ENCODE assay signal across 3 cellular contexts in the genomic region with DNA sequence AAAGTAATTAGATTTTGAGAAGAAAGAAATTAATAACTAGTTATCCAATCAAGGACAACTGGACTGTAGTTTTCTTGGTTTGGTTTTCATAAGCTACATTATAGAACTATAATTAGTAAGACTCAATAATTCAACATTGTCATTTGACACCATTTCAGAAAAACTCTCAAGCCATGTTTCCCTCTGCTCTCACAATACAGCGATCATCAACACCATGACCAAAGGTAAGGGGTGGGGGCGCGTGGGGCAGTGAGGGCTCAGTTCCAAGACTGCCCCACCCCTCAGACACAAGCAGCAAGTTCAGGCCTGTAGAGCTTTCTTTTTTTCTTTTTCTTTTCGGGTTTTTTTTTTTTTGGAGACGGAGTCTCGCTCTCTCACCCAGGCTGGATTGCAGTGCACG.
TF ChIP-seq lines count a peak whose summit lies in the region.

No MANE protein-coding gene starts in this region.

TF ChIP-seq in liver, 16 proteins besides CTCF, POLR2A, EP300 and RAD21:
- TF ChIP-seq, protein P1, sequence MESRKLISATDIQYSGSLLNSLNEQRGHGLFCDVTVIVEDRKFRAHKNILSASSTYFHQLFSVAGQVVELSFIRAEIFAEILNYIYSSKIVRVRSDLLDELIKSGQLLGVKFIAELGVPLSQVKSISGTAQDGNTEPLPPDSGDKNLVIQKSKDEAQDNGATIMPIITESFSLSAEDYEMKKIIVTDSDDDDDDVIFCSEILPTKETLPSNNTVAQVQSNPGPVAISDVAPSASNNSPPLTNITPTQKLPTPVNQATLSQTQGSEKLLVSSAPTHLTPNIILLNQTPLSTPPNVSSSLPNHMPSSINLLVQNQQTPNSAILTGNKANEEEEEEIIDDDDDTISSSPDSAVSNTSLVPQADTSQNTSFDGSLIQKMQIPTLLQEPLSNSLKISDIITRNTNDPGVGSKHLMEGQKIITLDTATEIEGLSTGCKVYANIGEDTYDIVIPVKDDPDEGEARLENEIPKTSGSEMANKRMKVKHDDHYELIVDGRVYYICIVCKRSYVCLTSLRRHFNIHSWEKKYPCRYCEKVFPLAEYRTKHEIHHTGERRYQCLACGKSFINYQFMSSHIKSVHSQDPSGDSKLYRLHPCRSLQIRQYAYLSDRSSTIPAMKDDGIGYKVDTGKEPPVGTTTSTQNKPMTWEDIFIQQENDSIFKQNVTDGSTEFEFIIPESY (IDR thresholded peaks at IDR 0.05) = no peak
- TF ChIP-seq HNF4A (conservative IDR thresholded peaks at IDR 0.05) (peak in 1 of 2 donors; percentile 37), YY1 (IDR thresholded peaks at IDR 0.05) (peak; percentile 40), FOXA1 (IDR thresholded peaks at IDR 0.05) (no peak)
- TF ChIP-seq, protein P2, sequence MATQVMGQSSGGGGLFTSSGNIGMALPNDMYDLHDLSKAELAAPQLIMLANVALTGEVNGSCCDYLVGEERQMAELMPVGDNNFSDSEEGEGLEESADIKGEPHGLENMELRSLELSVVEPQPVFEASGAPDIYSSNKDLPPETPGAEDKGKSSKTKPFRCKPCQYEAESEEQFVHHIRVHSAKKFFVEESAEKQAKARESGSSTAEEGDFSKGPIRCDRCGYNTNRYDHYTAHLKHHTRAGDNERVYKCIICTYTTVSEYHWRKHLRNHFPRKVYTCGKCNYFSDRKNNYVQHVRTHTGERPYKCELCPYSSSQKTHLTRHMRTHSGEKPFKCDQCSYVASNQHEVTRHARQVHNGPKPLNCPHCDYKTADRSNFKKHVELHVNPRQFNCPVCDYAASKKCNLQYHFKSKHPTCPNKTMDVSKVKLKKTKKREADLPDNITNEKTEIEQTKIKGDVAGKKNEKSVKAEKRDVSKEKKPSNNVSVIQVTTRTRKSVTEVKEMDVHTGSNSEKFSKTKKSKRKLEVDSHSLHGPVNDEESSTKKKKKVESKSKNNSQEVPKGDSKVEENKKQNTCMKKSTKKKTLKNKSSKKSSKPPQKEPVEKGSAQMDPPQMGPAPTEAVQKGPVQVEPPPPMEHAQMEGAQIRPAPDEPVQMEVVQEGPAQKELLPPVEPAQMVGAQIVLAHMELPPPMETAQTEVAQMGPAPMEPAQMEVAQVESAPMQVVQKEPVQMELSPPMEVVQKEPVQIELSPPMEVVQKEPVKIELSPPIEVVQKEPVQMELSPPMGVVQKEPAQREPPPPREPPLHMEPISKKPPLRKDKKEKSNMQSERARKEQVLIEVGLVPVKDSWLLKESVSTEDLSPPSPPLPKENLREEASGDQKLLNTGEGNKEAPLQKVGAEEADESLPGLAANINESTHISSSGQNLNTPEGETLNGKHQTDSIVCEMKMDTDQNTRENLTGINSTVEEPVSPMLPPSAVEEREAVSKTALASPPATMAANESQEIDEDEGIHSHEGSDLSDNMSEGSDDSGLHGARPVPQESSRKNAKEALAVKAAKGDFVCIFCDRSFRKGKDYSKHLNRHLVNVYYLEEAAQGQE (IDR thresholded peaks at IDR 0.05) = no peak

TF ChIP-seq in HepG2, 621 proteins besides CTCF, POLR2A, EP300 and RAD21:
- TF ChIP-seq ZNF678 (CRISPR knock-in tag; IDR thresholded peaks at IDR 0.05) = no peak
- TF ChIP-seq ZNF354B (CRISPR knock-in tag; IDR thresholded peaks at IDR 0.05) = no peak
- no peak for TF ChIP-seq NR1H2 (CRISPR knock-in tag; IDR thresholded peaks at IDR 0.05; ENCODE audit: borderline replicate concordance, low read depth)
- no peak for TF ChIP-seq ZNF180 (CRISPR knock-in tag; IDR thresholded peaks at IDR 0.05; ENCODE audit: borderline replicate concordance, low read depth)
- TF ChIP-seq, protein P3, sequence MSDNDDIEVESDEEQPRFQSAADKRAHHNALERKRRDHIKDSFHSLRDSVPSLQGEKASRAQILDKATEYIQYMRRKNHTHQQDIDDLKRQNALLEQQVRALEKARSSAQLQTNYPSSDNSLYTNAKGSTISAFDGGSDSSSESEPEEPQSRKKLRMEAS (IDR thresholded peaks at IDR 0.05) = no peak
- TF ChIP-seq NCOR1 (IDR thresholded peaks at IDR 0.05; ENCODE audit: borderline replicate concordance, low read length) = no peak
- TF ChIP-seq, protein P4, sequence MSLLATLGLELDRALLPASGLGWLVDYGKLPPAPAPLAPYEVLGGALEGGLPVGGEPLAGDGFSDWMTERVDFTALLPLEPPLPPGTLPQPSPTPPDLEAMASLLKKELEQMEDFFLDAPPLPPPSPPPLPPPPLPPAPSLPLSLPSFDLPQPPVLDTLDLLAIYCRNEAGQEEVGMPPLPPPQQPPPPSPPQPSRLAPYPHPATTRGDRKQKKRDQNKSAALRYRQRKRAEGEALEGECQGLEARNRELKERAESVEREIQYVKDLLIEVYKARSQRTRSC (CRISPR knock-in tag; IDR thresholded peaks at IDR 0.05; ENCODE audit: low read depth) = no peak

TF ChIP-seq in SK-N-SH treated with all-trans-retinoic acid at 6 μM for 48 hours, 23 proteins besides CTCF, POLR2A, EP300 and RAD21:
- TF ChIP-seq ZFP3 (CRISPR knock-in tag; IDR thresholded peaks at IDR 0.05) = no peak
- no peak for TF ChIP-seq ARNTL (CRISPR knock-in tag; IDR thresholded peaks at IDR 0.05; ENCODE audit: borderline replicate concordance, low read depth)
- TF ChIP-seq, protein P5, sequence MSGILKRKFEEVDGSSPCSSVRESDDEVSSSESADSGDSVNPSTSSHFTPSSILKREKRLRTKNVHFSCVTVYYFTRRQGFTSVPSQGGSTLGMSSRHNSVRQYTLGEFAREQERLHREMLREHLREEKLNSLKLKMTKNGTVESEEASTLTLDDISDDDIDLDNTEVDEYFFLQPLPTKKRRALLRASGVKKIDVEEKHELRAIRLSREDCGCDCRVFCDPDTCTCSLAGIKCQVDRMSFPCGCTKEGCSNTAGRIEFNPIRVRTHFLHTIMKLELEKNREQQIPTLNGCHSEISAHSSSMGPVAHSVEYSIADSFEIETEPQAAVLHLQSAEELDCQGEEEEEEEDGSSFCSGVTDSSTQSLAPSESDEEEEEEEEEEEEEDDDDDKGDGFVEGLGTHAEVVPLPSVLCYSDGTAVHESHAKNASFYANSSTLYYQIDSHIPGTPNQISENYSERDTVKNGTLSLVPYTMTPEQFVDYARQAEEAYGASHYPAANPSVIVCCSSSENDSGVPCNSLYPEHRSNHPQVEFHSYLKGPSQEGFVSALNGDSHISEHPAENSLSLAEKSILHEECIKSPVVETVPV (CRISPR knock-in tag; IDR thresholded peaks at IDR 0.05) = no peak
- TF ChIP-seq SNAI2 (CRISPR knock-in tag; IDR thresholded peaks at IDR 0.05) = no peak
- no peak for TF ChIP-seq TCF4 (CRISPR knock-in tag; IDR thresholded peaks at IDR 0.05; ENCODE audit: borderline replicate concordance)
- TF ChIP-seq, protein P6, sequence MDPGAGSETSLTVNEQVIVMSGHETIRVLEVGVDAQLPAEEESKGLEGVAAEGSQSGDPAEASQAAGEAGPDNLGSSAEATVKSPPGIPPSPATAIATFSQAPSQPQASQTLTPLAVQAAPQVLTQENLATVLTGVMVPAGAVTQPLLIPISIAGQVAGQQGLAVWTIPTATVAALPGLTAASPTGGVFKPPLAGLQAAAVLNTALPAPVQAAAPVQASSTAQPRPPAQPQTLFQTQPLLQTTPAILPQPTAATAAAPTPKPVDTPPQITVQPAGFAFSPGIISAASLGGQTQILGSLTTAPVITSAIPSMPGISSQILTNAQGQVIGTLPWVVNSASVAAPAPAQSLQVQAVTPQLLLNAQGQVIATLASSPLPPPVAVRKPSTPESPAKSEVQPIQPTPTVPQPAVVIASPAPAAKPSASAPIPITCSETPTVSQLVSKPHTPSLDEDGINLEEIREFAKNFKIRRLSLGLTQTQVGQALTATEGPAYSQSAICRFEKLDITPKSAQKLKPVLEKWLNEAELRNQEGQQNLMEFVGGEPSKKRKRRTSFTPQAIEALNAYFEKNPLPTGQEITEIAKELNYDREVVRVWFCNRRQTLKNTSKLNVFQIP (CRISPR knock-in tag; IDR thresholded peaks at IDR 0.05; ENCODE audit: borderline replicate concordance, low read depth) = no peak
- no peak for TF ChIP-seq ZNF565 (CRISPR knock-in tag; conservative IDR thresholded peaks at IDR 0.05; ENCODE audit: low read depth)
- no peak for TF ChIP-seq RARB (CRISPR knock-in tag; IDR thresholded peaks at IDR 0.05)
- TF ChIP-seq, protein P7, sequence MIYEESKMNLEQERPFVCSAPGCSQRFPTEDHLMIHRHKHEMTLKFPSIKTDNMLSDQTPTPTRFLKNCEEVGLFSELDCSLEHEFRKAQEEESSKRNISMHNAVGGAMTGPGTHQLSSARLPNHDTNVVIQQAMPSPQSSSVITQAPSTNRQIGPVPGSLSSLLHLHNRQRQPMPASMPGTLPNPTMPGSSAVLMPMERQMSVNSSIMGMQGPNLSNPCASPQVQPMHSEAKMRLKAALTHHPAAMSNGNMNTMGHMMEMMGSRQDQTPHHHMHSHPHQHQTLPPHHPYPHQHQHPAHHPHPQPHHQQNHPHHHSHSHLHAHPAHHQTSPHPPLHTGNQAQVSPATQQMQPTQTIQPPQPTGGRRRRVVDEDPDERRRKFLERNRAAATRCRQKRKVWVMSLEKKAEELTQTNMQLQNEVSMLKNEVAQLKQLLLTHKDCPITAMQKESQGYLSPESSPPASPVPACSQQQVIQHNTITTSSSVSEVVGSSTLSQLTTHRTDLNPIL (CRISPR knock-in tag; IDR thresholded peaks at IDR 0.05; ENCODE audit: low read depth) = no peak
- no peak for TF ChIP-seq ZNF70 (CRISPR knock-in tag; IDR thresholded peaks at IDR 0.05)
- no peak for TF ChIP-seq TOX (CRISPR knock-in tag; IDR thresholded peaks at IDR 0.05; ENCODE audit: borderline replicate concordance)
- TF ChIP-seq PPARA (CRISPR knock-in tag; IDR thresholded peaks at IDR 0.05; ENCODE audit: borderline replicate concordance) = no peak
- TF ChIP-seq, protein P8, sequence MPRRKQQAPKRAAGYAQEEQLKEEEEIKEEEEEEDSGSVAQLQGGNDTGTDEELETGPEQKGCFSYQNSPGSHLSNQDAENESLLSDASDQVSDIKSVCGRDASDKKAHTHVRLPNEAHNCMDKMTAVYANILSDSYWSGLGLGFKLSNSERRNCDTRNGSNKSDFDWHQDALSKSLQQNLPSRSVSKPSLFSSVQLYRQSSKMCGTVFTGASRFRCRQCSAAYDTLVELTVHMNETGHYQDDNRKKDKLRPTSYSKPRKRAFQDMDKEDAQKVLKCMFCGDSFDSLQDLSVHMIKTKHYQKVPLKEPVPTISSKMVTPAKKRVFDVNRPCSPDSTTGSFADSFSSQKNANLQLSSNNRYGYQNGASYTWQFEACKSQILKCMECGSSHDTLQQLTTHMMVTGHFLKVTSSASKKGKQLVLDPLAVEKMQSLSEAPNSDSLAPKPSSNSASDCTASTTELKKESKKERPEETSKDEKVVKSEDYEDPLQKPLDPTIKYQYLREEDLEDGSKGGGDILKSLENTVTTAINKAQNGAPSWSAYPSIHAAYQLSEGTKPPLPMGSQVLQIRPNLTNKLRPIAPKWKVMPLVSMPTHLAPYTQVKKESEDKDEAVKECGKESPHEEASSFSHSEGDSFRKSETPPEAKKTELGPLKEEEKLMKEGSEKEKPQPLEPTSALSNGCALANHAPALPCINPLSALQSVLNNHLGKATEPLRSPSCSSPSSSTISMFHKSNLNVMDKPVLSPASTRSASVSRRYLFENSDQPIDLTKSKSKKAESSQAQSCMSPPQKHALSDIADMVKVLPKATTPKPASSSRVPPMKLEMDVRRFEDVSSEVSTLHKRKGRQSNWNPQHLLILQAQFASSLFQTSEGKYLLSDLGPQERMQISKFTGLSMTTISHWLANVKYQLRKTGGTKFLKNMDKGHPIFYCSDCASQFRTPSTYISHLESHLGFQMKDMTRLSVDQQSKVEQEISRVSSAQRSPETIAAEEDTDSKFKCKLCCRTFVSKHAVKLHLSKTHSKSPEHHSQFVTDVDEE (CRISPR knock-in tag; IDR thresholded peaks at IDR 0.05) = no peak
- no peak for TF ChIP-seq ESRRG (CRISPR knock-in tag; IDR thresholded peaks at IDR 0.05)
